8 cellular contexts compared by ENCODE assay signal in genomic region chr6:90295854-90296345, GRCh38. TPM values are rescaled to one million over a fixed set of nuclear protein-coding genes. Genes with fewer than 3 reads are reported as not detected.
DNase-seq lines count a peak whose midpoint lies in the region; ATAC-seq and TF ChIP-seq lines count a peak whose summit lies in the region.

No MANE protein-coding gene starts in this region.

- intact Hi-C loops in body of pancreas (cut with DNase I) = no loop called here
- intact Hi-C loops in sigmoid colon (cut with DNase I) = loop anchor here (1.0 to 10.0 kb wide), 7 partner anchors 73 to 351 kb away; partner anchors contain the start of gene MAP3K7

- H3K27ac ChIP-seq in BLaER1 treated with 17β-estradiol and CSF1 and Interleukin-3, amounts not matched to agents 10 nM and 100 nM = peak overlapping the region in 10 of 11 experiments; percentile 42 to 84 (median 82); a peak in 20 of 22 replicates
- peak overlapping the region; percentile 74 to 90 (median 81) for H3K27ac ChIP-seq in body of pancreas
- no peak overlapping the region for H3K27ac ChIP-seq in iPS DF 6.9 (ENCODE audit: low read length)
- peak overlapping the region; percentile 80 to 94 (median 89) for H3K27ac ChIP-seq in sigmoid colon

- peak overlapping the region; percentile 58 for H2AFZ ChIP-seq in Loucy (ENCODE audit: low read length)

- peak overlapping the region; percentile 62 to 84 (median 72) for H3K4me3 ChIP-seq in BLaER1 treated with 17β-estradiol and CSF1 and Interleukin-3, amounts not matched to agents 10 nM and 100 nM
- H3K4me3 ChIP-seq in Loucy (ENCODE audit: low read length, poor library complexity, severe bottlenecking) (peak overlapping the region; percentile 77), body of pancreas (peak overlapping the region; percentile 59 to 68), iPS DF 6.9 (ENCODE audit: low read length) (peak overlapping the region; percentile 62; the same call in 1 of the 2 replicates), sigmoid colon (peak overlapping the region; percentile 70 to 96 (median 86))

- H3K9me3 ChIP-seq in BLaER1 treated with 17β-estradiol and CSF1 and Interleukin-3, amounts not matched to agents 10 nM and 100 nM (replicated peaks in 1 of 11) = no peaks in the 10 kb centered on the region
- H3K9me3 ChIP-seq in Loucy (ENCODE audit: insufficient read depth, low read depth, low read length) = no peaks in the 10 kb centered on the region
- no peaks in the 10 kb centered on the region for H3K9me3 ChIP-seq in body of pancreas
- no peaks in the 10 kb centered on the region for H3K9me3 ChIP-seq in iPS DF 6.9 (ENCODE audit: control insufficient read depth, insufficient read depth, low read length)
- H3K9me3 ChIP-seq in sigmoid colon = no peaks in the 10 kb centered on the region

- no peak for TF ChIP-seq EP300 in sigmoid colon (IDR thresholded peaks at IDR 0.05)

- H3K9ac ChIP-seq in BLaER1 treated with 17β-estradiol and CSF1 and Interleukin-3, amounts not matched to agents 10 nM and 100 nM = peak overlapping the region; percentile 70 to 88 (median 82); a peak in 21 of 22 replicates
- H3K9ac ChIP-seq in Loucy (ENCODE audit: low read depth, low read length, poor library complexity, severe bottlenecking) = peak overlapping the region; percentile 83

- TF ChIP-seq CTCF in Loucy (conservative IDR thresholded peaks at IDR 0.05; ENCODE audit: low read length) (no peak), body of pancreas (IDR thresholded peaks at IDR 0.05) (peak in 2 of 7 experiments; percentile 33 to 39), sigmoid colon (IDR thresholded peaks at IDR 0.05) (no peak)

- peaks cover 5 to 51% (median 39%) of the 10 kb centered on the region in 10 experiments; a peak in 19 of 20 replicates for H3K4me1 ChIP-seq in BLaER1 treated with 17β-estradiol and CSF1 and Interleukin-3, amounts not matched to agents 10 nM and 100 nM
- peaks cover 35% of the 10 kb centered on the region for H3K4me1 ChIP-seq in Loucy (ENCODE audit: insufficient read depth, low read length, poor library complexity, severe bottlenecking)
- H3K4me1 ChIP-seq in body of pancreas = peaks cover 17% of the 10 kb centered on the region
- peaks cover 7% of the 10 kb centered on the region; the same call in 1 of the 2 replicates for H3K4me1 ChIP-seq in iPS DF 6.9 (ENCODE audit: control insufficient read depth, insufficient read depth, low read length)
- peaks cover 0 to 28% (median 11%) of the 10 kb centered on the region in 4 donors for H3K4me1 ChIP-seq in sigmoid colon

- no peaks in the 10 kb centered on the region; a peak in 2 of 22 replicates for H4K20me1 ChIP-seq in BLaER1 treated with 17β-estradiol and CSF1 and Interleukin-3, amounts not matched to agents 10 nM and 100 nM
- no peaks in the 10 kb centered on the region for H4K20me1 ChIP-seq in Loucy (ENCODE audit: insufficient read depth, low read length, poor library complexity, severe bottlenecking)

- peak; percentile 28 to 54 (median 38) for TF ChIP-seq POLR2A in body of pancreas (IDR thresholded peaks at IDR 0.05)
- no peak for TF ChIP-seq POLR2A in sigmoid colon (IDR thresholded peaks at IDR 0.05)

- peak overlapping the region; percentile 76 to 92 (median 82) for H3K4me2 ChIP-seq in BLaER1 treated with 17β-estradiol and CSF1 and Interleukin-3, amounts not matched to agents 10 nM and 100 nM
- peak overlapping the region; percentile 93 for H3K4me2 ChIP-seq in Loucy (ENCODE audit: low read depth, low read length, poor library complexity, severe bottlenecking)

- H3K79me2 ChIP-seq in Loucy (ENCODE audit: insufficient read depth, low read length) = peaks cover 52% of the 10 kb centered on the region

- H3F3A ChIP-seq in Loucy (ENCODE audit: low read depth) = no peaks in the 10 kb centered on the region

- H3K36me3 ChIP-seq in BLaER1 treated with 17β-estradiol and CSF1 and Interleukin-3, amounts not matched to agents 10 nM and 100 nM = peaks cover 0 to 4% (median 0%) of the 10 kb centered on the region in 11 experiments; a peak in 1 of 22 replicates
- no peaks in the 10 kb centered on the region for H3K36me3 ChIP-seq in Loucy (ENCODE audit: insufficient read depth, low read length)
- H3K36me3 ChIP-seq in body of pancreas (replicated peaks in 1 of 2; ENCODE audit: insufficient read depth in 1 of 2, low read depth in 2 of 2) = no peaks in the 10 kb centered on the region
- H3K36me3 ChIP-seq in iPS DF 6.9 (ENCODE audit: control insufficient read depth, insufficient read depth, low read length) = no peaks in the 10 kb centered on the region
- no peaks in the 10 kb centered on the region for H3K36me3 ChIP-seq in sigmoid colon

- WGBS in body of pancreas, 2 donors = 0 to 1% methylated on average over 15 to 48 of the region's 59 CpGs
- WGBS in iPS DF 6.9 (ENCODE audit: insufficient coverage, insufficient read length) = no CpG with 5 or more reads among the region's 59 CpGs
- 0 to 1% methylated on average over 59 of the region's 59 CpGs for WGBS in sigmoid colon, 2 donors

- DNase-seq in T1000 (lab: John Stamatoyannopoulos, UW) (peak; percentile 46), body of pancreas (peak; percentile 63 to 78 (median 70)), iPS DF 6.9 (ENCODE audit: low read depth, low spot score) (no peak), sigmoid colon (peak; percentile 88), cortex of kidney (lab: John Stamatoyannopoulos, UW) (no peak)

- H3K9me2 ChIP-seq in Loucy (replicated peaks; ENCODE audit: low read depth, low read length) = no peaks in the 10 kb centered on the region

- ATAC-seq in GM21528 (IDR thresholded peaks at IDR 0.05; ENCODE audit: low FRiP score, unreplicated experiment) (peak; percentile 46), body of pancreas (peak; percentile 68)

- no peaks in the 10 kb centered on the region for H3K27me3 ChIP-seq in BLaER1 treated with 17β-estradiol and CSF1 and Interleukin-3, amounts not matched to agents 10 nM and 100 nM
- H3K27me3 ChIP-seq in Loucy (ENCODE audit: insufficient read depth, low read length, poor library complexity, severe bottlenecking) (no peaks in the 10 kb centered on the region), body of pancreas (no peaks in the 10 kb centered on the region), iPS DF 6.9 (ENCODE audit: control insufficient read depth, insufficient read depth, low read length) (peaks cover 16% of the 10 kb centered on the region), sigmoid colon (no peaks in the 10 kb centered on the region)

RNA-seq across cellular contexts. Expression of gene BACH2, which starts 0.7 kb away (rescaled TPM):
- 1 to 10 TPM; 2.1 to 3.3 TPM for total RNA-seq in body of pancreas
- 1 to 10 TPM; 1.1 to 4.6 (median 2.1) TPM for total RNA-seq in sigmoid colon
- 1 to 10 TPM in 1 of 3 donors, under 1 TPM in 2; under 0.01 to 5.6 (median 0.23) TPM for polyA plus RNA-seq in sigmoid colon

Comparison
In these comparisons a context has a peak if more than half of its experiments do, and no peak if none do; other contexts are left out.
1. DNase-seq: peak in T1000 (single experiment), body of pancreas (4 of 4) and sigmoid colon (single experiment); none in iPS DF 6.9 (single experiment) and cortex of kidney (single experiment).
2. POLR2A ChIP-seq: peak in body of pancreas (3 of 3); none in sigmoid colon (0 of 2).
3. Peak in every context shown above with its lines, with median percentiles within 50 percentile points of each other: H3K4me3 ChIP-seq.